Comparison of ENCODE assay signal across 8 cellular contexts in genomic region chr3:156043832-156044633, GRCh38.
DNase-seq lines count a peak whose midpoint lies in the region; ATAC-seq and TF ChIP-seq lines count a peak whose summit lies in the region.
"Not testable (repeated sequence)": the region's sequence is repeated elsewhere in the genome, so short reads cannot be mapped to it uniquely, and the experiment has no call there.

No MANE protein-coding gene starts in this region.

- H3K27ac Mint-ChIP-seq in CD4-positive, alpha-beta memory T cell: peak overlapping the region in 1 of 7 donors; percentile 26
- H3K27ac Mint-ChIP-seq in stimulated activated effector memory CD8-positive, alpha-beta T cell treated with anti-CD3 and anti-CD28 coated beads, Interleukin-12 subunit alpha, Interleukin-12 subunit beta, amount 100 ng/mL, for 72 hours: not testable (repeated sequence)

- H3K27me3 Mint-ChIP-seq in CD4-positive, alpha-beta memory T cell: not testable (repeated sequence)

- not testable (repeated sequence) for H3K9ac ChIP-seq in parathyroid adenoma

- intact Hi-C loops in CD4-positive, alpha-beta memory T cell (cut with micrococcal nuclease): loop anchor here (2.0 to 10.0 kb wide), 4 partner anchors 501 to 1191 kb away; no protein-coding TSS in a partner anchor
- intact Hi-C loops in right cardiac atrium (cut with DNase I): loop anchor here in 1 of 4 donors (10.0 kb wide), 1 partner anchor 101 kb away; no protein-coding TSS in a partner anchor

- H3K4me3 Mint-ChIP-seq in CD4-positive, alpha-beta memory T cell: peak overlapping the region in 1 of 8 donors; percentile 29
- H3K4me3 Mint-ChIP-seq in stimulated activated effector memory CD8-positive, alpha-beta T cell treated with anti-CD3 and anti-CD28 coated beads, Interleukin-12 subunit alpha, Interleukin-12 subunit beta, amount 100 ng/mL, for 72 hours: not testable (repeated sequence)

- H2AFZ ChIP-seq in parathyroid adenoma: not testable (repeated sequence)

- not testable (repeated sequence) for H3K36me3 Mint-ChIP-seq in CD4-positive, alpha-beta memory T cell; stimulated activated effector memory CD8-positive, alpha-beta T cell treated with anti-CD3 and anti-CD28 coated beads, Interleukin-12 subunit alpha, Interleukin-12 subunit beta, amount 100 ng/mL, for 72 hours

- CTCF ChIA-PET in CD4-positive, alpha-beta memory T cell (lab: Charles Lee; ENCODE audit: partially characterized antibody): interaction anchor here (0.5 to 3.0 kb wide), 17 partner anchors 10 to 1692 kb away, joined by 3 to 12 read pairs (median 4); partner anchors contain the start of gene C3orf33

- TF ChIP-seq CTCF in parathyroid adenoma (IDR thresholded peaks at IDR 0.05): peak; percentile 35

- not testable (repeated sequence) for ATAC-seq in right cardiac atrium; stimulated activated effector memory CD8-positive, alpha-beta T cell treated with anti-CD3 and anti-CD28 coated beads, Interleukin-12 subunit alpha, Interleukin-12 subunit beta, amount 100 ng/mL, for 72 hours

- H3K9me3 Mint-ChIP-seq in CD4-positive, alpha-beta memory T cell; stimulated activated effector memory CD8-positive, alpha-beta T cell treated with anti-CD3 and anti-CD28 coated beads, Interleukin-12 subunit alpha, Interleukin-12 subunit beta, amount 100 ng/mL, for 72 hours: not testable (repeated sequence)

- H3K4me1 ChIP-seq in CD4-positive, alpha-beta memory T cell (ENCODE audit: insufficient read depth, low read length); right cardiac atrium (ENCODE audit: control insufficient read depth, insufficient read depth, low read length); parathyroid adenoma: not testable (repeated sequence)

- 46% methylated on average over 17 of the region's 17 CpGs for WGBS in right cardiac atrium

- POLR2A ChIA-PET in CD4-positive, alpha-beta memory T cell (lab: Charles Lee; ENCODE audit: partially characterized antibody): not testable (repeated sequence)

- H3K79me2 ChIP-seq in parathyroid adenoma: not testable (repeated sequence)

- not testable (repeated sequence) for H3K9me3 ChIP-seq in CD4-positive, alpha-beta memory T cell (ENCODE audit: control insufficient read depth in 1 of 2, low read length in 2 of 2); right cardiac atrium (ENCODE audit: control insufficient read depth, low read length); parathyroid adenoma (ENCODE audit: control insufficient read depth, low read length)

- H3K27me3 ChIP-seq in CD4-positive, alpha-beta memory T cell (ENCODE audit: insufficient read depth, low read length); right cardiac atrium (ENCODE audit: control insufficient read depth, insufficient read depth); parathyroid adenoma (ENCODE audit: control insufficient read depth, insufficient read depth, low read length): not testable (repeated sequence)

- in situ Hi-C loops in SK-MEL-5 (cut with HindIII; ENCODE audit: low pct_unique_long_range_greater_than_20kb, low sequenced_read_pairs): not testable (repeated sequence)

- DNase-seq in CD4-positive, alpha-beta memory T cell: peak; percentile 36 to 50 (median 39)
- DNase-seq in HuH-7 (ENCODE audit: low spot score): peak; percentile 24
- DNase-seq in SK-MEL-5 (ENCODE audit: low read depth, low spot score): peak; percentile 59
- peak; percentile 81 for DNase-seq in activated CD8-positive, alpha-beta memory T cell treated with anti-CD3 and anti-CD28 coated beads, Interleukin-2, amount 50 U/mL, for 48 hours
- DNase-seq in central memory CD4-positive, alpha-beta T cell: peak; percentile 26
- peak; percentile 38 to 82 (median 77) for DNase-seq in right cardiac atrium
- DNase-seq in stimulated activated effector memory CD8-positive, alpha-beta T cell treated with anti-CD3 and anti-CD28 coated beads, Interleukin-12 subunit alpha, Interleukin-12 subunit beta, amount 100 ng/mL, for 72 hours (ENCODE audit: low spot score in 2 of 2): peak; percentile 43 to 74

- H3K4me3 ChIP-seq in CD4-positive, alpha-beta memory T cell (ENCODE audit: low read length in 2 of 2); right cardiac atrium (ENCODE audit: low read length); parathyroid adenoma (ENCODE audit: low read depth, low read length): not testable (repeated sequence)

- H3K27ac ChIP-seq in CD4-positive, alpha-beta memory T cell (ENCODE audit: low read depth, low read length); right cardiac atrium (ENCODE audit: low read length); parathyroid adenoma: not testable (repeated sequence)

- H3K36me3 ChIP-seq in CD4-positive, alpha-beta memory T cell (ENCODE audit: insufficient read depth, low read length); parathyroid adenoma (ENCODE audit: control insufficient read depth, insufficient read depth, low read length): not testable (repeated sequence)

- not testable (repeated sequence) for H3K4me2 ChIP-seq in parathyroid adenoma (ENCODE audit: low read length)

- H3K4me1 Mint-ChIP-seq in CD4-positive, alpha-beta memory T cell; stimulated activated effector memory CD8-positive, alpha-beta T cell treated with anti-CD3 and anti-CD28 coated beads, Interleukin-12 subunit alpha, Interleukin-12 subunit beta, amount 100 ng/mL, for 72 hours: not testable (repeated sequence)

Comparison
In these comparisons a context has a peak if more than half of its experiments do, and no peak if none do; other contexts are left out.
1. DNase-seq: peak in every context shown above with its lines; median percentile 81 in activated CD8-positive, alpha-beta memory T cell treated with anti-CD3 and anti-CD28 coated beads, Interleukin-2, amount 50 U/mL, for 48 hours; 77 in right cardiac atrium; 59 in SK-MEL-5; 58 in stimulated activated effector memory CD8-positive, alpha-beta T cell treated with anti-CD3 and anti-CD28 coated beads, Interleukin-12 subunit alpha, Interleukin-12 subunit beta, amount 100 ng/mL, for 72 hours; 39 in CD4-positive, alpha-beta memory T cell; 26 in central memory CD4-positive, alpha-beta T cell; 24 in HuH-7.